In genomic region chr13:48586591-48587103, GRCh38 we compare ENCODE assay signal across 9 cellular contexts. TPM values are rescaled to one million over a fixed set of nuclear protein-coding genes. Genes with fewer than 3 reads are reported as not detected.
DNase-seq lines count a peak whose midpoint lies in the region; ATAC-seq, FAIRE-seq and TF ChIP-seq lines count a peak whose summit lies in the region.
"Had no signal": no experiment of that assay in that cellular context is flagged by ENCODE, and none has a peak within 500 bp of the region (broad histone marks: within the 10 kb centered on the region; RNA-seq: fewer than 3 reads in every experiment).

No MANE protein-coding gene starts in this region.

- DNase-seq in GM19239 (ENCODE audit: insufficient read length, low spot score) (no peak), SK-N-SH (no peak), Right ventricle myocardium superior (peak; percentile 75), prostate gland (ENCODE audit: low spot score) (peak; percentile 49), NCI-H2196 treated with DMSO at 0.1 percent for 48 hours (lab: John Stamatoyannopoulos, UW; ENCODE audit: unreplicated experiment) (no peak), GF-D8 (lab: John Stamatoyannopoulos, UW) (no peak), NCI-H2227 treated with DMSO at 0.1 percent for 48 hours (lab: John Stamatoyannopoulos, UW) (no peak)
- no peak for DNase-seq in activated CD4-positive, alpha-beta T cell treated with anti-CD3 and anti-CD28 coated beads for 36 hours

- no peak overlapping the region for H2AFZ ChIP-seq in SK-N-SH (ENCODE audit: low read depth)

- TF ChIP-seq CTCF in SK-N-SH (IDR thresholded peaks at IDR 0.05) (no peak), prostate gland (IDR thresholded peaks at IDR 0.05) (no peak)

- peak; percentile 97 for FAIRE-seq in GM19239 (lab: Jason Lieb, UNC)

- H3K9me3 ChIP-seq in SK-N-SH (no peaks in the 10 kb centered on the region), prostate gland (no peaks in the 10 kb centered on the region)

- H3K27me3 ChIP-seq in SK-N-SH (ENCODE audit: insufficient read depth) (no peaks in the 10 kb centered on the region), prostate gland (replicated peaks; ENCODE audit: insufficient read depth) (no peaks in the 10 kb centered on the region)

- TF ChIP-seq POLR2A in prostate gland (IDR thresholded peaks at IDR 0.05): no peak

- no peak overlapping the region for H3K27ac Mint-ChIP-seq in activated CD4-positive, alpha-beta T cell treated with anti-CD3 and anti-CD28 coated beads for 36 hours
- H3K27ac Mint-ChIP-seq: stimulated activated memory B cell treated with anti-CD40 and anti-IgM and Interleukin-4, amounts not matched to agents 10 μg/mL and 1 μg/mL and 100 μg/mL, for 72 hours had no signal

- peaks cover 8% of the 10 kb centered on the region for H3K27me3 Mint-ChIP-seq in activated CD4-positive, alpha-beta T cell treated with anti-CD3 and anti-CD28 coated beads for 36 hours

- TF ChIP-seq RAD21 in SK-N-SH (IDR thresholded peaks at IDR 0.05; ENCODE audit: low read length): no peak

- H3K4me1 ChIP-seq in SK-N-SH (ENCODE audit: control insufficient read depth in 1 of 2, insufficient read depth in 2 of 2, low read depth in 1 of 2, low read length in 1 of 2): peaks cover 4% of the 10 kb centered on the region in 2 experiments; a peak in 2 of 4 replicates
- no peaks in the 10 kb centered on the region for H3K4me1 ChIP-seq in prostate gland (replicated peaks)

- no peaks in the 10 kb centered on the region for H3K79me2 ChIP-seq in SK-N-SH (ENCODE audit: insufficient read depth)

- H3K36me3 Mint-ChIP-seq in activated CD4-positive, alpha-beta T cell treated with anti-CD3 and anti-CD28 coated beads for 36 hours (ENCODE audit: low read depth): no peaks in the 10 kb centered on the region

- H3K27ac ChIP-seq in SK-N-SH (ENCODE audit: low read depth in 2 of 2, low read length in 1 of 2): no peak overlapping the region; a peak in 1 of 4 replicates
- H3K27ac ChIP-seq in prostate gland: peak overlapping the region; percentile 27 to 28

- intact Hi-C loops in Right ventricle myocardium superior (cut with DNase I): no loop called here
- intact Hi-C loops in prostate gland (cut with DNase I): no loop called here
- intact Hi-C loops in activated CD4-positive, alpha-beta T cell treated with anti-CD3 and anti-CD28 coated beads for 36 hours (cut with DNase I, micrococcal nuclease): no loop called here

- H3K4me3 ChIP-seq in SK-N-SH (ENCODE audit: low read depth in 2 of 2, low read length in 1 of 2) (no peak overlapping the region), prostate gland (no peak overlapping the region)

- CTCF ChIA-PET in SK-N-SH (lab: Yijun Ruan, JAX): interaction anchor here (0.6 kb wide), 1 partner anchor 182 kb away, joined by 3 read pairs; no protein-coding TSS in a partner anchor
- CTCF ChIA-PET in activated CD4-positive, alpha-beta T cell treated with anti-CD3 and anti-CD28 coated beads for 36 hours (lab: Charles Lee): interaction anchor here (0.7 to 1.0 kb wide), 2 partner anchors 181 to 184 kb away, joined by 3 to 4 read pairs; no protein-coding TSS in a partner anchor

- H3K9me2 ChIP-seq in SK-N-SH: no peaks in the 10 kb centered on the region

- POLR2A ChIA-PET in SK-N-SH (lab: Yijun Ruan, JAX): no interaction called here
- POLR2A ChIA-PET in activated CD4-positive, alpha-beta T cell treated with anti-CD3 and anti-CD28 coated beads for 36 hours (lab: Charles Lee): no interaction called here

- no peaks in the 10 kb centered on the region for H4K20me1 ChIP-seq in SK-N-SH (ENCODE audit: insufficient read depth)

- no peaks in the 10 kb centered on the region for H3K36me3 ChIP-seq in SK-N-SH (replicated peaks in 1 of 2; ENCODE audit: control insufficient read depth in 1 of 2, insufficient read depth in 2 of 2, low read length in 1 of 2)
- H3K36me3 ChIP-seq in prostate gland: no peaks in the 10 kb centered on the region

- peak in 1 of 2 experiments; percentile 24; a peak in 1 of 4 replicates for TF ChIP-seq EP300 in SK-N-SH (IDR thresholded peaks at IDR 0.05; ENCODE audit: borderline replicate concordance in 1 of 2, low read depth in 1 of 2, low read length in 1 of 2)

- ATAC-seq in Right ventricle myocardium superior (ENCODE audit: poor library complexity): peak; percentile 72
- ATAC-seq in activated CD4-positive, alpha-beta T cell treated with anti-CD3 and anti-CD28 coated beads for 36 hours: no peak
- ATAC-seq: stimulated activated memory B cell treated with anti-CD40 and anti-IgM and Interleukin-4, amounts not matched to agents 10 μg/mL and 1 μg/mL and 100 μg/mL, for 72 hours had no signal

- H3F3A ChIP-seq in SK-N-SH (replicated peaks; ENCODE audit: insufficient read depth): no peaks in the 10 kb centered on the region

- peaks cover 12% of the 10 kb centered on the region for H3K4me1 Mint-ChIP-seq in activated CD4-positive, alpha-beta T cell treated with anti-CD3 and anti-CD28 coated beads for 36 hours

- peak overlapping the region; percentile 3; the same call in 1 of the 2 replicates for H3K4me2 ChIP-seq in SK-N-SH

- no peaks in the 10 kb centered on the region for H3K9me3 Mint-ChIP-seq in activated CD4-positive, alpha-beta T cell treated with anti-CD3 and anti-CD28 coated beads for 36 hours (ENCODE audit: low read depth)

- WGBS in SK-N-SH (ENCODE audit: low lambda C conversion rate): 41% methylated on average over 5 of the region's 5 CpGs
- 5% methylated on average over 5 of the region's 5 CpGs for WGBS in prostate gland

- H3K4me3 Mint-ChIP-seq in activated CD4-positive, alpha-beta T cell treated with anti-CD3 and anti-CD28 coated beads for 36 hours: no peak overlapping the region
- H3K4me3 Mint-ChIP-seq: stimulated activated memory B cell treated with anti-CD40 and anti-IgM and Interleukin-4, amounts not matched to agents 10 μg/mL and 1 μg/mL and 100 μg/mL, for 72 hours had no signal

- H3K9ac ChIP-seq in SK-N-SH: no peak overlapping the region

TF ChIP-seq in SK-N-SH, 30 proteins besides CTCF, POLR2A, EP300 and RAD21:
- TF ChIP-seq TCF12 (IDR thresholded peaks at IDR 0.05) (peak; percentile 69), PBX3 (IDR thresholded peaks at IDR 0.05) (peak; percentile 66), REST (IDR thresholded peaks at IDR 0.05; ENCODE audit: low read depth, low read length) (no peak)

RNA-seq across cellular contexts. Expression of gene RCBTB2, which starts 53.8 kb away (rescaled TPM):
- 2.8 and 4.3 TPM in 2 replicates for polyA plus RNA-seq in SK-N-SH (2012; rRNA removed)
- polyA plus RNA-seq in SK-N-SH (2012; cell fraction: cytosol; rRNA removed): 3.2 and 3.4 TPM in 2 replicates
- 2.4 and 4.7 TPM in 2 replicates for polyA plus RNA-seq in SK-N-SH (2012; cell fraction: nucleus; rRNA removed)
- total RNA-seq in Right ventricle myocardium superior (16.6 TPM), prostate gland (10 to 100 TPM; 11.6 to 26.2 TPM)
- 1 to 10 TPM; 1.1 to 1.6 TPM for total RNA-seq in activated CD4-positive, alpha-beta T cell treated with anti-CD3 and anti-CD28 coated beads for 36 hours

Comparison
In these comparisons a context has a peak if more than half of its experiments do, and no peak if none do; other contexts are left out.
1. DNase-seq: peak in Right ventricle myocardium superior (single experiment) and prostate gland (single experiment); none in GM19239 (single experiment), SK-N-SH (single experiment), NCI-H2196 treated with DMSO at 0.1 percent for 48 hours (single experiment), GF-D8 (single experiment), NCI-H2227 treated with DMSO at 0.1 percent for 48 hours (single experiment) and activated CD4-positive, alpha-beta T cell treated with anti-CD3 and anti-CD28 coated beads for 36 hours (single experiment).
2. H3K27ac ChIP-seq: peak in prostate gland (2 of 2); none in SK-N-SH (0 of 2).